16 cellular contexts compared by ENCODE assay signal in the genomic region with DNA sequence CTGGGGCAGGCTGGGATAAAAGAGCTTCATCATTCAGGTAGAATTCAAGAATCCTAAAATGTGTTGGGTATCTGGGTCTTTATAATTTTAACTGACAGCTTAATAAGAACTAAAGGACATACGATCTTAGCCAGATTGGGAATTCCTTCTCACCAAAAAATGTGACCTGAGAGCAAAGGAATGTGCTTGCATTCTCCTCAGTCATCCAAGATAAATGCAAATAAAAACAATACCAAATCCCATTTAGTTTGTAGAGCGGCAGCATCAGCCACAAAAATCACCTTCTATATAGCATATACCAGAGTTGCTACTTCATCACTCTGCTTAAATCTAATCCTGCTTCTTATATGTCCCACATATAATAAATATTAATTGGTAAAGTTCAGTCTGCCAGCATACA. TPM values are rescaled to one million over a fixed set of nuclear protein-coding genes. Genes with fewer than 3 reads are reported as not detected.
DNase-seq lines count a peak whose midpoint lies in the region; ATAC-seq lines count a peak whose summit lies in the region.
"Had no signal": no experiment of that assay in that cellular context is flagged by ENCODE, and none has a peak within 500 bp of the region (broad histone marks: within the 10 kb centered on the region; RNA-seq: fewer than 3 reads in every experiment).

No MANE protein-coding gene starts in this region.

- in situ Hi-C loops in GM23248 (cut with MboI) = no loop called here

- peak overlapping the region; percentile 56 for H3K27ac ChIP-seq in GM23248
- H3K27ac ChIP-seq: hepatocyte, sigmoid colon had no signal

- H3K4me3 ChIP-seq in GM23248 = peak overlapping the region; percentile 42
- H3K4me3 ChIP-seq in skeletal muscle satellite cell (ENCODE audit: low read length) = peak overlapping the region; percentile 50
- H3K4me3 ChIP-seq: hepatocyte, sigmoid colon had no signal

- H3F3A ChIP-seq in GM23248 (ENCODE audit: insufficient read depth) = peaks cover 26% of the 10 kb centered on the region

- H3K9me2 ChIP-seq in GM23248 (ENCODE audit: insufficient read depth) = no peaks in the 10 kb centered on the region

- H3K4me1 ChIP-seq in GM23248 (ENCODE audit: insufficient read depth) = peaks cover 17% of the 10 kb centered on the region
- H3K4me1 ChIP-seq in skeletal muscle satellite cell (ENCODE audit: control insufficient read depth, insufficient read depth, low read length) = peaks cover 31% of the 10 kb centered on the region
- H3K4me1 ChIP-seq: Caco-2, sigmoid colon had no signal

- H3K4me2 ChIP-seq in GM23248 (ENCODE audit: unreplicated experiment) (peak overlapping the region; percentile 74), skeletal muscle satellite cell (ENCODE audit: low read length) (peak overlapping the region; percentile 72)
- H3K4me2 ChIP-seq: hepatocyte had no signal

- no peak overlapping the region for H2AFZ ChIP-seq in GM23248
- H2AFZ ChIP-seq: hepatocyte had no signal

- peak overlapping the region; percentile 15; the same call in 1 of the 2 replicates for H3K9ac ChIP-seq in GM23248
- H3K9ac ChIP-seq in skeletal muscle satellite cell (ENCODE audit: low read depth, low read length) = peak overlapping the region; percentile 61

- DNase-seq in GM23248 (peak; percentile 72), RPMI7951 (ENCODE audit: low read depth) (peak; percentile 14), fibroblast of gingiva (ENCODE audit: low read depth) (peak; percentile 14), NCI-H1092 treated with DMSO at 0.1 percent for 48 hours (lab: John Stamatoyannopoulos, UW) (no peak), NCI-H1930 (lab: John Stamatoyannopoulos, UW) (no peak)
- DNase-seq: activated effector memory CD4-positive, alpha-beta T cell treated with anti-CD3 and anti-CD28 coated beads, Interleukin-2, amount 50 U/mL, for 16 hours; Caco-2; KG1; NCI-H1694; NCI-H774; nephron progenitor cell; sigmoid colon; stimulated activated naive CD4-positive, alpha-beta T cell treated with Interleukin-2 at 50 U/mL for 16 hours had no signal

- H4K20me1 ChIP-seq in GM23248 (ENCODE audit: insufficient read depth) = no peaks in the 10 kb centered on the region

- WGBS in GM23248 (ENCODE audit: low coverage in 1 of 2, low lambda C conversion rate in 2 of 2, missing lambda C conversion rate in 2 of 2), 2 experiments = 9 to 12% methylated on average over 2 of the region's 2 CpGs

- H3K79me2 ChIP-seq in GM23248 (ENCODE audit: insufficient read depth) = no peaks in the 10 kb centered on the region
- H3K79me2 ChIP-seq: hepatocyte had no signal

- ATAC-seq in GM21360 (IDR thresholded peaks at IDR 0.05; ENCODE audit: unreplicated experiment) = no peak

- no peaks in the 10 kb centered on the region for H3K9me3 ChIP-seq in GM23248 (ENCODE audit: low read depth)
- no peaks in the 10 kb centered on the region for H3K9me3 ChIP-seq in skeletal muscle satellite cell (replicated peaks; ENCODE audit: low read length)
- H3K9me3 ChIP-seq: Caco-2, sigmoid colon had no signal

- H3K27me3 ChIP-seq in GM23248 (replicated peaks; ENCODE audit: insufficient read depth) (no peaks in the 10 kb centered on the region), skeletal muscle satellite cell (ENCODE audit: control insufficient read depth, insufficient read depth, low read length) (no peaks in the 10 kb centered on the region)
- H3K27me3 ChIP-seq: hepatocyte, sigmoid colon had no signal

- H3K36me3 ChIP-seq in GM23248 (ENCODE audit: low read depth) (no peaks in the 10 kb centered on the region), skeletal muscle satellite cell (ENCODE audit: insufficient read depth, low read length) (no peaks in the 10 kb centered on the region)
- H3K36me3 ChIP-seq: sigmoid colon had no signal

RNA-seq across cellular contexts. Expression of gene USP49, which starts 16.9 kb away (rescaled TPM):
- total RNA-seq in GM23248 (2014; rRNA removed; shearing (Covaris generic)) = 0.97 and 2.4 TPM in 2 replicates
- 0.70 and 1.2 TPM in 2 replicates for polyA plus RNA-seq in GM23248 (2016; fragmentation: Nextera tagmentation; extraction: Ambion mirVana)
- 0.60 and 1.3 TPM in 2 replicates for total RNA-seq in RPMI7951 (2014; rRNA removed; shearing (Covaris generic))
- total RNA-seq in skeletal muscle satellite cell (2012; rRNA removed) = 1.7 and 3.5 TPM in 2 replicates

RNA-seq across cellular contexts. Expression of gene MED20, which starts 42.7 kb away (rescaled TPM):
- total RNA-seq in GM23248 (2014; rRNA removed; shearing (Covaris generic)) = 21.0 and 30.6 TPM in 2 replicates
- 24.2 and 25.5 TPM in 2 replicates for polyA plus RNA-seq in GM23248 (2016; fragmentation: Nextera tagmentation; extraction: Ambion mirVana)
- total RNA-seq in RPMI7951 (2014; rRNA removed; shearing (Covaris generic)) = 22.7 and 24.2 TPM in 2 replicates
- 19.4 and 23.3 TPM in 2 replicates for total RNA-seq in skeletal muscle satellite cell (2012; rRNA removed)

RNA-seq across cellular contexts. Expression of gene BYSL, which starts 43.1 kb away (rescaled TPM):
- 11.0 and 12.3 TPM in 2 replicates for total RNA-seq in GM23248 (2014; rRNA removed; shearing (Covaris generic))
- polyA plus RNA-seq in GM23248 (2016; fragmentation: Nextera tagmentation; extraction: Ambion mirVana) = 28.0 and 30.2 TPM in 2 replicates
- total RNA-seq in RPMI7951 (2014; rRNA removed; shearing (Covaris generic)) = 17.6 and 22.3 TPM in 2 replicates
- total RNA-seq in skeletal muscle satellite cell (2012; rRNA removed) = 25.6 and 26.9 TPM in 2 replicates

Comparison
In these comparisons a context has a peak if more than half of its experiments do, and no peak if none do; other contexts are left out.
1. DNase-seq: peak in GM23248 (single experiment), RPMI7951 (single experiment) and fibroblast of gingiva (single experiment); none in NCI-H1092 treated with DMSO at 0.1 percent for 48 hours (single experiment) and NCI-H1930 (0 of 2).